Comparison of ENCODE assay signal across 1 cellular context in genomic region chr14:60657609-60657983, GRCh38.
TF ChIP-seq lines count a peak whose summit lies in the region.

No MANE protein-coding gene starts in this region.

TF ChIP-seq in GM12878, 131 proteins besides CTCF, POLR2A, EP300 and RAD21 (continued from another document):
- TF ChIP-seq ZNF592 (IDR thresholded peaks at IDR 0.05) (no peak), EZH2 (IDR thresholded peaks at IDR 0.05; ENCODE audit: borderline replicate concordance, control insufficient read depth, low read depth, low read length) (no peak), KLF5 (IDR thresholded peaks at IDR 0.05; ENCODE audit: partially characterized antibody) (no peak), IRF5 (IDR thresholded peaks at IDR 0.05; ENCODE audit: borderline replicate concordance) (no peak), SIN3A (IDR thresholded peaks at IDR 0.05; ENCODE audit: low read depth, low read length) (0 out of 2 replicates have a peak, but pooled peaks have one; percentile 14), ZBTB40 (IDR thresholded peaks at IDR 0.05; ENCODE audit: borderline replicate concordance) (peak; percentile 27; the same call in 1 of the 2 replicates), CEBPZ (IDR thresholded peaks at IDR 0.05; ENCODE audit: low read depth, low read length) (no peak), CHD1 (IDR thresholded peaks at IDR 0.05; ENCODE audit: low read depth, low read length) (no peak), ZNF274 (IDR thresholded peaks at IDR 0.05; ENCODE audit: insufficient read depth, insufficient read length) (no peak), SMAD1 (IDR thresholded peaks at IDR 0.05; ENCODE audit: low read depth, partially characterized antibody) (no peak), BRCA1 (IDR thresholded peaks at IDR 0.05; ENCODE audit: low read depth, low read length) (no peak)
